ENCODE assay signal across 23 cellular contexts in the genomic region with DNA sequence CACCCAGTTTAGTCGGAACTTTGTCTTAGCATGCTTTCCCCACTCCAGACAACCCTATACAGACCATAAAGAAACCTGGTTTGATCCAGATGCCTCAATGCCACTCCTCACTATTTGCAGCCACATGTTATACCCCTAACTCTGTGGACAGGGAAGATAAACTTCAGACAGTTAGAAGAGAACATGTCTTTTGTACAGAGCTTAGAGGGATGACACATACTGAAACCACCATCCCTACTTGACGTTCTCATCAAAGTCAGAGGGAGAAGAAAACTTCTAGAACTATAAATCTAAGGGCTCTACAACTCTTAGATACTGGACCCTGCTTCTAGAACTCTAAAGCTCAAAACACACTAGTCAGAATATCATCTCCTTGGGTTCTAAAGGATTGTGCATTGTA. TPM values are rescaled to one million over a fixed set of nuclear protein-coding genes. Genes with fewer than 3 reads are reported as not detected.
"Had no signal": no experiment of that assay in that cellular context is flagged by ENCODE, and none has a peak within 500 bp of the region (broad histone marks: within the 10 kb centered on the region; RNA-seq: fewer than 3 reads in every experiment).

No MANE protein-coding gene starts in this region.

- H3K27ac Mint-ChIP-seq: activated CD4-positive, alpha-beta memory T cell treated with anti-CD3 and anti-CD28 coated beads for 36 hours; activated naive CD4-positive, alpha-beta T cell treated with anti-CD3 and anti-CD28 coated beads, Interleukin-2, amount 10 ng/mL, durations not matched to agents 7 days and 5 days; activated T-cell treated with anti-CD3 and anti-CD28 coated beads, Interleukin-2, amount 50 U/mL, for 72 hours; effector memory CD8-positive, alpha-beta T cell; naive thymus-derived CD4-positive, alpha-beta T cell; T-helper 17 cell had no signal

- FAIRE-seq: endothelial cell of umbilical vein had no signal

- H3K9me3 ChIP-seq: esophagus muscularis mucosa, gastrocnemius medialis, prostate gland, spleen, upper lobe of left lung had no signal

- H3K36me3 ChIP-seq: esophagus muscularis mucosa, gastrocnemius medialis, prostate gland, spleen, upper lobe of left lung had no signal

- H3K4me3 Mint-ChIP-seq: activated CD4-positive, alpha-beta memory T cell treated with anti-CD3 and anti-CD28 coated beads for 36 hours; activated naive CD4-positive, alpha-beta T cell treated with anti-CD3 and anti-CD28 coated beads, Interleukin-2, amount 10 ng/mL, durations not matched to agents 7 days and 5 days; activated T-cell treated with anti-CD3 and anti-CD28 coated beads, Interleukin-2, amount 50 U/mL, for 72 hours; effector memory CD8-positive, alpha-beta T cell; T-helper 17 cell had no signal

- H3K27ac ChIP-seq: esophagus muscularis mucosa, gastrocnemius medialis, prostate gland, spleen, upper lobe of left lung had no signal

- DNase-seq: activated CD4-positive, alpha-beta memory T cell treated with anti-CD3 and anti-CD28 coated beads for 36 hours; activated CD4-positive, alpha-beta T cell treated with anti-CD3 and anti-CD28 coated beads for 48 hours; activated effector memory CD4-positive, alpha-beta T cell treated with anti-CD3 and anti-CD28 coated beads, Interleukin-2, amount 50 U/mL, for 16 hours; activated naive CD4-positive, alpha-beta T cell treated with anti-CD3 and anti-CD28 coated beads, Interleukin-2, amount 10 ng/mL, durations not matched to agents 7 days and 5 days; activated T-cell treated with anti-CD3 and anti-CD28 coated beads, Interleukin-2, amount 50 U/mL, for 72 hours; caudate nucleus; effector memory CD8-positive, alpha-beta T cell; gastrocnemius medialis; head of caudate nucleus; naive thymus-derived CD4-positive, alpha-beta T cell; spleen; stimulated activated CD4-positive, alpha-beta T cell treated with anti-CD3 and anti-CD28 coated beads, Interleukin-4, amount 100 ng/mL, for 1 hour; stimulated activated naive CD4-positive, alpha-beta T cell; SW 1271; T-helper 17 cell; upper lobe of left lung had no signal

- H3K9me3 Mint-ChIP-seq: activated CD4-positive, alpha-beta memory T cell treated with anti-CD3 and anti-CD28 coated beads for 36 hours; activated naive CD4-positive, alpha-beta T cell treated with anti-CD3 and anti-CD28 coated beads, Interleukin-2, amount 10 ng/mL, durations not matched to agents 7 days and 5 days; activated T-cell treated with anti-CD3 and anti-CD28 coated beads, Interleukin-2, amount 50 U/mL, for 72 hours; effector memory CD8-positive, alpha-beta T cell had no signal

- H3K4me3 ChIP-seq: esophagus muscularis mucosa, gastrocnemius medialis, lung, prostate gland, spleen, upper lobe of left lung had no signal

- H3K36me3 Mint-ChIP-seq: activated CD4-positive, alpha-beta memory T cell treated with anti-CD3 and anti-CD28 coated beads for 36 hours; activated naive CD4-positive, alpha-beta T cell treated with anti-CD3 and anti-CD28 coated beads, Interleukin-2, amount 10 ng/mL, durations not matched to agents 7 days and 5 days had no signal

- ATAC-seq: activated T-cell treated with anti-CD3 and anti-CD28 coated beads, Interleukin-2, amount 50 U/mL, for 72 hours; effector memory CD8-positive, alpha-beta T cell; gastrocnemius medialis; left lobe of liver; naive thymus-derived CD4-positive, alpha-beta T cell; T-helper 17 cell had no signal

RNA-seq across cellular contexts. Expression of a gene that starts 3.7 kb away (rescaled TPM):
- total RNA-seq: activated CD4-positive, alpha-beta memory T cell treated with anti-CD3 and anti-CD28 coated beads for 36 hours; activated T-cell treated with anti-CD3 and anti-CD28 coated beads, Interleukin-2, amount 50 U/mL, for 72 hours; dermis microvascular lymphatic vessel endothelial cell; endothelial cell of umbilical vein; kidney epithelial cell; naive thymus-derived CD4-positive, alpha-beta T cell had no signal
- polyA plus RNA-seq: naive thymus-derived CD4-positive, alpha-beta T cell; spleen had no signal
